Comparison of ENCODE assay signal across 8 cellular contexts in the genomic region with DNA sequence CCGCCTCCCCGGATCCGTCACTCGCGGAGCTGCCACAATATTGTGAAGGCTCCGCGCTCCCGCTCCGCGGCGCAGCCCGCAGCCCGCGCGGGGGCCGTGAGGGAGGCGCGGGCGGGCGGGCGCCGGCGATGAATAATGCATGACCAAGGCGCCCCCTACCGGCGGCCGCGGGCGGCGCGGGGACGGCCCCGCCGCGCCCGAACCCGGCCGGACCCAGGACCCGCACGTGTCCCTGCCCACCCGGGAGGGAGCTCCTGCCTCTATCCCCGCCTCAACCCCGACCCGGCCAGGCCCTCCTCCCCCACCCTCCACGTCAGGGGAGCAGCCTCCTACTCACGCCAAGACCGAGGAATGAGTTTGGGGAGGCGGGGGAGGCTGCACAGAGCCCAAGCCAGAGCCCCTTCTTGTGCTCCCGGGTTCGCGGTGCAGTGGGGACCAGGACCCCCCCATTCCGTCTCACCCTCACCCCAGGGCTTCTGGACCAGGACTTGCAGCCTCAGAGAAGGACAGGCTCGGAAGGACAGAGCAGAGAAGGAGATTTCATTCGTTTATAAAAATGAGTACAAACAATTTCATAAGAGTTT.
A peak's percentile ranks its signal among the peaks of the same experiment; 100 is the strongest.
DNase-seq lines count a peak whose midpoint lies in the region; ATAC-seq and TF ChIP-seq lines count a peak whose summit lies in the region.

No MANE protein-coding gene starts in this region.

- peak; percentile 73 for TF ChIP-seq CTCF in GM12875 (IDR thresholded peaks at IDR 0.05; ENCODE audit: borderline replicate concordance, insufficient read depth, low read depth, low read length)
- peak; percentile 95 for TF ChIP-seq CTCF in endothelial cell (IDR thresholded peaks at IDR 0.05; ENCODE audit: unreplicated experiment)

- no peaks in the 10 kb centered on the region for H3K36me3 Mint-ChIP-seq in endothelial cell (ENCODE audit: low read depth, unreplicated experiment)

- ATAC-seq in GM18909 (IDR thresholded peaks at IDR 0.05; ENCODE audit: poor library complexity, unreplicated experiment): no peak

- H3K36me3 ChIP-seq in ACC112 (ENCODE audit: insufficient read depth, low read length): no peaks in the 10 kb centered on the region

- H3K27me3 ChIP-seq in ACC112 (ENCODE audit: insufficient read depth, low read length): peaks cover 52% of the 10 kb centered on the region

- H3K79me2 ChIP-seq in ACC112 (ENCODE audit: control insufficient read depth, insufficient read depth, low read length, unreplicated experiment): no peaks in the 10 kb centered on the region

- no peak overlapping the region for H2AFZ ChIP-seq in ACC112 (ENCODE audit: low read length, unreplicated experiment)

- no peaks in the 10 kb centered on the region for H3K9me3 Mint-ChIP-seq in endothelial cell (ENCODE audit: unreplicated experiment)

- no peak overlapping the region for H3K27ac ChIP-seq in ACC112 (ENCODE audit: low read depth, low read length)

- peaks cover 4% of the 10 kb centered on the region for H3K4me1 ChIP-seq in ACC112 (ENCODE audit: control insufficient read depth, insufficient read depth, low read length, unreplicated experiment)

- DNase-seq in NCI-H510A (lab: John Stamatoyannopoulos, UW) (peak; percentile 96), endothelial cell (ENCODE audit: low spot score) (peak; percentile 81), myocyte (ENCODE audit: low read depth) (peak; percentile 53)
- DNase-seq in activated CD8-positive, alpha-beta memory T cell treated with anti-CD3 and anti-CD28 coated beads for 24 hours: peak; percentile 85
- peak; percentile 19 to 56 for DNase-seq in stimulated activated CD8-positive, alpha-beta memory T cell treated with anti-CD3 and anti-CD28 coated beads, Interleukin-7, amount 100 ng/mL, for 4 hours (ENCODE audit: low read depth in 2 of 2)

- H3K4me1 Mint-ChIP-seq in endothelial cell (ENCODE audit: unreplicated experiment): peaks cover 3% of the 10 kb centered on the region

- peaks cover 15% of the 10 kb centered on the region for H3K27me3 Mint-ChIP-seq in endothelial cell (ENCODE audit: unreplicated experiment)

- H3K4me3 ChIP-seq in ACC112 (ENCODE audit: low read depth, low read length) (peak overlapping the region; percentile 69), GM12875 (ENCODE audit: low read depth, low read length) (no peak overlapping the region)

- no peak overlapping the region for H3K27ac Mint-ChIP-seq in endothelial cell (ENCODE audit: unreplicated experiment)

- H3K4me3 Mint-ChIP-seq in endothelial cell (ENCODE audit: unreplicated experiment): no peak overlapping the region

Comparison
In these comparisons a context has a peak if more than half of its experiments do, and no peak if none do; other contexts are left out.
1. DNase-seq: peak in every context shown above with its lines; median percentile 96 in NCI-H510A; 85 in activated CD8-positive, alpha-beta memory T cell treated with anti-CD3 and anti-CD28 coated beads for 24 hours; 81 in endothelial cell; 53 in myocyte; 38 in stimulated activated CD8-positive, alpha-beta memory T cell treated with anti-CD3 and anti-CD28 coated beads, Interleukin-7, amount 100 ng/mL, for 4 hours.